15 cellular contexts compared by ENCODE assay signal in genomic region chr12:130555628-130556485, GRCh38.
DNase-seq lines count a peak whose midpoint lies in the region; ATAC-seq and TF ChIP-seq lines count a peak whose summit lies in the region.
"Had no signal": no experiment of that assay in that cellular context is flagged by ENCODE, and none has a peak within 500 bp of the region (broad histone marks: within the 10 kb centered on the region; RNA-seq: fewer than 3 reads in every experiment).

No MANE protein-coding gene starts in this region.

- H2AFZ ChIP-seq in mesenchymal stem cell (ENCODE audit: low read depth, low read length): no peak overlapping the region

- H3K14ac ChIP-seq in mesenchymal stem cell (ENCODE audit: low read length in 2 of 2): no peak overlapping the region

- H3K36me3 Mint-ChIP-seq in CD14-positive monocyte: no peaks in the 10 kb centered on the region
- H3K36me3 Mint-ChIP-seq: CD4-positive, CD25-positive, alpha-beta regulatory T cell; natural killer cell had no signal

- in situ Hi-C loops in brain microvascular endothelial cell (cut with HindIII; ENCODE audit: low pct_ligation_motif_present, low sequenced_read_pairs): no loop called here

- H4K8ac ChIP-seq in mesenchymal stem cell (ENCODE audit: low read length): no peak overlapping the region

- H2BK120ac ChIP-seq in mesenchymal stem cell (ENCODE audit: low read depth, low read length): no peak overlapping the region

- no peak overlapping the region for H2BK15ac ChIP-seq in mesenchymal stem cell (ENCODE audit: low read depth, poor library complexity, severe bottlenecking)

- 43 to 50% methylated on average over 20 of the region's 20 CpGs for WGBS in body of pancreas, 2 donors
- WGBS in mesenchymal stem cell: 74% methylated on average over 19 of the region's 20 CpGs

- no peaks in the 10 kb centered on the region for H3K4me1 Mint-ChIP-seq in CD14-positive monocyte
- H3K4me1 Mint-ChIP-seq: activated B cell treated with CpG ODN at 0.5 μM for 24 hours; CD4-positive, CD25-positive, alpha-beta regulatory T cell; natural killer cell had no signal

- H3K27ac ChIP-seq in body of pancreas: no peak overlapping the region
- H3K27ac ChIP-seq in mesenchymal stem cell (ENCODE audit: low read length, poor library complexity, severe bottlenecking): no peak overlapping the region
- H3K27ac ChIP-seq in brain microvascular endothelial cell: no peak overlapping the region
- H3K27ac ChIP-seq: cardiac muscle cell, epithelial cell of prostate had no signal

- H3K9ac ChIP-seq in mesenchymal stem cell (ENCODE audit: low read length): no peak overlapping the region

- no peak for TF ChIP-seq CTCF in body of pancreas (IDR thresholded peaks at IDR 0.05)
- no peak for TF ChIP-seq CTCF in brain microvascular endothelial cell (IDR thresholded peaks at IDR 0.05; ENCODE audit: low read depth, low read length, missing control alignments)
- no peak for TF ChIP-seq CTCF in CD14-positive monocyte (IDR thresholded peaks at IDR 0.05)

- no peak overlapping the region for H3K4me3 Mint-ChIP-seq in CD14-positive monocyte
- H3K4me3 Mint-ChIP-seq: activated B cell treated with CpG ODN at 0.5 μM for 24 hours; CD4-positive, CD25-positive, alpha-beta regulatory T cell; natural killer cell had no signal

- no peak overlapping the region for H2BK12ac ChIP-seq in mesenchymal stem cell (ENCODE audit: low read length in 2 of 2)

- no peaks in the 10 kb centered on the region for H3K4me1 ChIP-seq in body of pancreas
- H3K4me1 ChIP-seq in mesenchymal stem cell (ENCODE audit: control insufficient read depth, insufficient read depth, low read depth, low read length): no peaks in the 10 kb centered on the region

- no peak overlapping the region for H2BK5ac ChIP-seq in mesenchymal stem cell (ENCODE audit: low read depth, low read length, poor library complexity, severe bottlenecking)

- peak; percentile 87 to 97 (median 88) for DNase-seq in NCI-H1417 (lab: John Stamatoyannopoulos, UW)
- peak; percentile 87 for DNase-seq in NCI-H345 (lab: John Stamatoyannopoulos, UW)
- DNase-seq in body of pancreas: peak in 3 of 4 donors; percentile 29 to 35 (median 30)
- DNase-seq in superior temporal gyrus (ENCODE audit: extremely low spot score): peak; percentile 72
- no peak for DNase-seq in mesenchymal stem cell
- no peak for DNase-seq in brain microvascular endothelial cell
- no peak for DNase-seq in CD14-positive monocyte (ENCODE audit: low spot score)
- DNase-seq: activated B cell treated with CpG ODN at 0.5 μM for 24 hours; activated naive CD4-positive, alpha-beta T cell treated with anti-CD3 and anti-CD28 coated beads, Interleukin-2, amount 50 U/mL, for 16 hours; CD4-positive, CD25-positive, alpha-beta regulatory T cell; natural killer cell; right cardiac atrium; stimulated activated naive CD8-positive, alpha-beta T cell treated with anti-CD3 and anti-CD28 coated beads, Interleukin-15, Interleukin-2, amounts not matched to agents 100 U/mL and 50 U/mL, for 24 hours had no signal

- no peak overlapping the region for H3K23ac ChIP-seq in mesenchymal stem cell (ENCODE audit: low read length in 2 of 2)

- H3K4ac ChIP-seq in mesenchymal stem cell (ENCODE audit: low read depth in 1 of 2, low read length in 2 of 2): no peak overlapping the region

- peaks cover 0 to 6% (median 2%) of the 10 kb centered on the region in 7 donors for H3K9me3 Mint-ChIP-seq in CD14-positive monocyte

- H3K27me3 ChIP-seq in body of pancreas: peaks cover 0 to 3% of the 10 kb centered on the region in 2 donors
- no peaks in the 10 kb centered on the region for H3K27me3 ChIP-seq in mesenchymal stem cell (ENCODE audit: control insufficient read depth in 1 of 2, insufficient read depth in 1 of 2, low read length in 2 of 2)
- H3K27me3 ChIP-seq in brain microvascular endothelial cell (replicated peaks): no peaks in the 10 kb centered on the region
- H3K27me3 ChIP-seq: cardiac muscle cell had no signal

- no peak for TF ChIP-seq POLR2A in body of pancreas (IDR thresholded peaks at IDR 0.05)

- no peak overlapping the region for H3K27ac Mint-ChIP-seq in CD14-positive monocyte
- H3K27ac Mint-ChIP-seq: activated B cell treated with CpG ODN at 0.5 μM for 24 hours; CD4-positive, CD25-positive, alpha-beta regulatory T cell; natural killer cell had no signal

- H3K4me2 ChIP-seq in mesenchymal stem cell (ENCODE audit: low read length, poor library complexity, severe bottlenecking): no peak overlapping the region

- no peaks in the 10 kb centered on the region for H3K9me3 ChIP-seq in body of pancreas
- H3K9me3 ChIP-seq in mesenchymal stem cell (ENCODE audit: control insufficient read depth, low read length): peaks cover 14% of the 10 kb centered on the region

- H3K27me3 Mint-ChIP-seq in CD14-positive monocyte (ENCODE audit: low read depth in 3 of 3): peaks cover 3 to 4% (median 4%) of the 10 kb centered on the region in 3 donors
- H3K27me3 Mint-ChIP-seq: CD4-positive, CD25-positive, alpha-beta regulatory T cell had no signal

- ATAC-seq in body of pancreas: no peak
- ATAC-seq: natural killer cell; right cardiac atrium; stimulated activated naive CD8-positive, alpha-beta T cell treated with anti-CD3 and anti-CD28 coated beads, Interleukin-15, Interleukin-2, amounts not matched to agents 100 U/mL and 50 U/mL, for 24 hours had no signal

- no peaks in the 10 kb centered on the region for H3K36me3 ChIP-seq in body of pancreas (replicated peaks in 1 of 2; ENCODE audit: insufficient read depth in 1 of 2, low read depth in 2 of 2)
- no peaks in the 10 kb centered on the region for H3K36me3 ChIP-seq in mesenchymal stem cell (ENCODE audit: control insufficient read depth in 1 of 2, insufficient read depth in 2 of 2, low read depth in 1 of 2, low read length in 2 of 2)
- H3K36me3 ChIP-seq in brain microvascular endothelial cell (replicated peaks): no peaks in the 10 kb centered on the region
- H3K36me3 ChIP-seq: cardiac muscle cell had no signal

- no peak overlapping the region for H3K18ac ChIP-seq in mesenchymal stem cell (ENCODE audit: low read depth in 1 of 2, low read length in 2 of 2)

- H2AK5ac ChIP-seq in mesenchymal stem cell (ENCODE audit: low read length, severe bottlenecking): no peak overlapping the region

- no peaks in the 10 kb centered on the region for H3K79me1 ChIP-seq in mesenchymal stem cell (replicated peaks; ENCODE audit: low read length, poor library complexity, severe bottlenecking)

- intact Hi-C loops in body of pancreas (cut with DNase I): no loop called here
- intact Hi-C loops in CD14-positive monocyte (cut with micrococcal nuclease): no loop called here

- no peak overlapping the region for H4K91ac ChIP-seq in mesenchymal stem cell (ENCODE audit: low read length)

- H3K4me3 ChIP-seq in body of pancreas: no peak overlapping the region
- no peak overlapping the region for H3K4me3 ChIP-seq in mesenchymal stem cell (ENCODE audit: insufficient read depth in 1 of 2, low read depth in 1 of 2, low read length in 2 of 2)
- H3K4me3 ChIP-seq in brain microvascular endothelial cell (ENCODE audit: low read depth, low read length): no peak overlapping the region
- H3K4me3 ChIP-seq: cardiac muscle cell had no signal

Comparison
In these comparisons a context has a peak if more than half of its experiments do, and no peak if none do; other contexts are left out.
1. DNase-seq: peak in NCI-H1417 (3 of 3), NCI-H345 (single experiment), body of pancreas (3 of 4) and superior temporal gyrus (single experiment); none in mesenchymal stem cell (single experiment), brain microvascular endothelial cell (single experiment) and CD14-positive monocyte (single experiment).